In genomic region chr1:88998716-88999115, GRCh38 we compare ENCODE assay signal across 8 cellular contexts. TPM values are rescaled to one million over a fixed set of nuclear protein-coding genes. Genes with fewer than 3 reads are reported as not detected.
DNase-seq lines count a peak whose midpoint lies in the region; ATAC-seq and TF ChIP-seq lines count a peak whose summit lies in the region.

No MANE protein-coding gene starts in this region.

- H3K27me3 ChIP-seq in hepatocyte = no peaks in the 10 kb centered on the region

- no peak overlapping the region for H3K4me3 Mint-ChIP-seq in stimulated activated effector memory CD8-positive, alpha-beta T cell treated with anti-CD3 and anti-CD28 coated beads, Interleukin-12 subunit alpha, Interleukin-12 subunit beta, amount 100 ng/mL, for 72 hours

- TF ChIP-seq CTCF in hepatocyte (IDR thresholded peaks at IDR 0.05; ENCODE audit: poor library complexity) = peak; percentile 58

- no peaks in the 10 kb centered on the region for H3K9me3 ChIP-seq in hepatocyte (ENCODE audit: low read depth)

- no peak overlapping the region for H3K27ac Mint-ChIP-seq in stimulated activated effector memory CD8-positive, alpha-beta T cell treated with anti-CD3 and anti-CD28 coated beads, Interleukin-12 subunit alpha, Interleukin-12 subunit beta, amount 100 ng/mL, for 72 hours

- no peak overlapping the region for H2AFZ ChIP-seq in hepatocyte

- H3K79me2 ChIP-seq in hepatocyte = no peaks in the 10 kb centered on the region

- no peaks in the 10 kb centered on the region for H3K36me3 Mint-ChIP-seq in stimulated activated effector memory CD8-positive, alpha-beta T cell treated with anti-CD3 and anti-CD28 coated beads, Interleukin-12 subunit alpha, Interleukin-12 subunit beta, amount 100 ng/mL, for 72 hours

- no peak overlapping the region for H3K4me2 ChIP-seq in hepatocyte

- H3K4me3 ChIP-seq in hepatocyte = no peak overlapping the region

- 0% methylated on average over 2 of the region's 2 CpGs for WGBS in hepatocyte (ENCODE audit: low lambda C conversion rate, missing lambda C conversion rate)

- H3K9me2 ChIP-seq in hepatocyte (replicated peaks; ENCODE audit: insufficient read depth) = no peaks in the 10 kb centered on the region

- H3K36me3 ChIP-seq in hepatocyte (replicated peaks; ENCODE audit: insufficient read depth, low read depth) = no peaks in the 10 kb centered on the region

- no peak overlapping the region for H3K27ac ChIP-seq in hepatocyte

- no peaks in the 10 kb centered on the region for H3K4me1 ChIP-seq in hepatocyte (ENCODE audit: insufficient read depth)

- H3K9me3 Mint-ChIP-seq in stimulated activated effector memory CD8-positive, alpha-beta T cell treated with anti-CD3 and anti-CD28 coated beads, Interleukin-12 subunit alpha, Interleukin-12 subunit beta, amount 100 ng/mL, for 72 hours = no peaks in the 10 kb centered on the region

- peak; percentile 81 for DNase-seq in DMS79 treated with DMSO at 0.1 percent for 48 hours (lab: John Stamatoyannopoulos, UW)
- peak; percentile 58 for DNase-seq in NCI-H446 treated with DMSO at 0.1 percent for 48 hours (lab: John Stamatoyannopoulos, UW)
- DNase-seq in amniotic epithelial cell (ENCODE audit: low read depth) = peak; percentile 63
- peak; percentile 75 for DNase-seq in hepatocyte (ENCODE audit: low spot score)
- no peak for DNase-seq in stimulated activated effector memory CD8-positive, alpha-beta T cell treated with anti-CD3 and anti-CD28 coated beads, Interleukin-12 subunit alpha, Interleukin-12 subunit beta, amount 100 ng/mL, for 72 hours (ENCODE audit: low spot score in 2 of 2)
- DNase-seq in activated gamma-delta T cell treated with Interleukin-2 at 50 U/mL for 16 hours = no peak

- H4K20me1 ChIP-seq in hepatocyte (ENCODE audit: insufficient read depth, poor library complexity, severe bottlenecking) = no peaks in the 10 kb centered on the region

- ATAC-seq in GM19438 (IDR thresholded peaks at IDR 0.05; ENCODE audit: low read depth, unreplicated experiment) (peak; percentile 84), HG03432 (IDR thresholded peaks at IDR 0.05; ENCODE audit: unreplicated experiment) (peak; percentile 91)
- peak; percentile 92 for ATAC-seq in stimulated activated effector memory CD8-positive, alpha-beta T cell treated with anti-CD3 and anti-CD28 coated beads, Interleukin-12 subunit alpha, Interleukin-12 subunit beta, amount 100 ng/mL, for 72 hours

- peaks cover 26% of the 10 kb centered on the region for H3K4me1 Mint-ChIP-seq in stimulated activated effector memory CD8-positive, alpha-beta T cell treated with anti-CD3 and anti-CD28 coated beads, Interleukin-12 subunit alpha, Interleukin-12 subunit beta, amount 100 ng/mL, for 72 hours

RNA-seq across cellular contexts. Expression of gene KYAT3, which starts 6.3 kb away (rescaled TPM):
- total RNA-seq in hepatocyte = 55.6 and 56.3 TPM in 2 replicates
- 45.5 and 45.9 TPM in 2 replicates for polyA plus RNA-seq in hepatocyte

RNA-seq across cellular contexts. Expression of gene RBMXL1, which starts 6.3 kb away (rescaled TPM):
- total RNA-seq in hepatocyte = 17.4 and 18.7 TPM in 2 replicates
- polyA plus RNA-seq in hepatocyte = 9.2 and 10.7 TPM in 2 replicates

RNA-seq across cellular contexts. Expression of gene GBP3, which starts 23.9 kb away (rescaled TPM):
- total RNA-seq in hepatocyte = 10.8 and 12.0 TPM in 2 replicates
- polyA plus RNA-seq in hepatocyte = 5.4 and 5.5 TPM in 2 replicates

Comparison
In these comparisons a context has a peak if more than half of its experiments do, and no peak if none do; other contexts are left out.
1. DNase-seq: peak in DMS79 treated with DMSO at 0.1 percent for 48 hours (single experiment), NCI-H446 treated with DMSO at 0.1 percent for 48 hours (single experiment), amniotic epithelial cell (single experiment) and hepatocyte (single experiment); none in stimulated activated effector memory CD8-positive, alpha-beta T cell treated with anti-CD3 and anti-CD28 coated beads, Interleukin-12 subunit alpha, Interleukin-12 subunit beta, amount 100 ng/mL, for 72 hours (0 of 2) and activated gamma-delta T cell treated with Interleukin-2 at 50 U/mL for 16 hours (single experiment).
2. Peak in every context shown above with its lines, with median percentiles within 50 percentile points of each other: ATAC-seq.